Comparison of ENCODE assay signal across 12 cellular contexts in genomic region chr12:111274820-111275219, GRCh38.
DNase-seq lines count a peak whose midpoint lies in the region; ATAC-seq, FAIRE-seq and TF ChIP-seq lines count a peak whose summit lies in the region.
"Had no signal": no experiment of that assay in that cellular context is flagged by ENCODE, and none has a peak within 500 bp of the region (broad histone marks: within the 10 kb centered on the region; RNA-seq: fewer than 3 reads in every experiment).

No MANE protein-coding gene starts in this region.

- TF ChIP-seq CTCF in MM.1S (IDR thresholded peaks at IDR 0.05; ENCODE audit: low read length) (peak; percentile 37), bronchial epithelial cell (IDR thresholded peaks at IDR 0.05; ENCODE audit: insufficient read depth, low read length, severe bottlenecking) (peak; percentile 18), retinal pigment epithelial cell (conservative IDR thresholded peaks at IDR 0.05; ENCODE audit: low read depth, low read length) (peak; percentile 45), left lung (IDR thresholded peaks at IDR 0.05) (peak in 1 of 2 donors; percentile 15)

- H2AFZ ChIP-seq in MM.1S (ENCODE audit: low read length) = no peak overlapping the region

- H3K9me3 ChIP-seq in MM.1S (replicated peaks; ENCODE audit: insufficient read depth, low read length) = no peaks in the 10 kb centered on the region
- no peaks in the 10 kb centered on the region for H3K9me3 ChIP-seq in left lung
- H3K9me3 ChIP-seq: mucosa of descending colon had no signal

- intact Hi-C loops in left lung (cut with DNase I) = loop anchor here in 1 of 2 donors (10.0 kb wide), 1 partner anchor 250 kb away; no protein-coding TSS in a partner anchor

- no peaks in the 10 kb centered on the region for H3K27me3 ChIP-seq in MM.1S (replicated peaks; ENCODE audit: insufficient read depth, low read length)
- H3K27me3 ChIP-seq in bronchial epithelial cell (ENCODE audit: control insufficient read depth, insufficient read depth, low read length) = no peaks in the 10 kb centered on the region
- H3K27me3 ChIP-seq in left lung = peaks cover 0 to 60% of the 10 kb centered on the region in 2 donors

- no peaks in the 10 kb centered on the region for H3K36me3 ChIP-seq in MM.1S (replicated peaks; ENCODE audit: insufficient read depth, low read length)
- peaks cover 2% of the 10 kb centered on the region for H3K36me3 ChIP-seq in bronchial epithelial cell (ENCODE audit: control insufficient read depth, insufficient read depth, low read length)
- H3K36me3 ChIP-seq in left lung = no peaks in the 10 kb centered on the region

- no peak overlapping the region for H3K9ac ChIP-seq in MM.1S (ENCODE audit: low read length)

- no peaks in the 10 kb centered on the region for H3K79me2 ChIP-seq in MM.1S (ENCODE audit: low read length)

- no peak overlapping the region for H3K27ac ChIP-seq in MM.1S (ENCODE audit: low read length)
- no peak overlapping the region for H3K27ac ChIP-seq in left lung
- H3K27ac ChIP-seq: SK-N-MC had no signal

- DNase-seq in NOMO-1 treated with DMSO at 0.1 percent for 48 hours (lab: John Stamatoyannopoulos, UW; ENCODE audit: unreplicated experiment) = peak; percentile 3
- DNase-seq in NOMO-1 treated with dmso at 0.1 percent for 144 hours (lab: John Stamatoyannopoulos, UW; ENCODE audit: unreplicated experiment) = no peak
- no peak for DNase-seq in MM.1S
- DNase-seq in bronchial epithelial cell (ENCODE audit: low read depth) = no peak
- no peak for DNase-seq in retinal pigment epithelial cell (ENCODE audit: low read depth)
- no peak for DNase-seq in activated gamma-delta T cell (lab: John Stamatoyannopoulos, UW)
- no peak for DNase-seq in left lung
- no peak for DNase-seq in hippocampal formation (lab: John Stamatoyannopoulos, UW)
- DNase-seq: activated T-cell treated with anti-CD3 and anti-CD28 coated beads, Interleukin-2, amount 50 U/mL, for 1 hour; CD4-positive, alpha-beta T cell; mucosa of descending colon had no signal

- no peaks in the 10 kb centered on the region for H4K20me1 ChIP-seq in MM.1S (ENCODE audit: insufficient read depth, low read length)

- H3F3A ChIP-seq in MM.1S (ENCODE audit: insufficient read depth, low read length) = no peaks in the 10 kb centered on the region

- no peak overlapping the region for H3K4me3 ChIP-seq in MM.1S (ENCODE audit: low read length)
- no peak overlapping the region for H3K4me3 ChIP-seq in bronchial epithelial cell (ENCODE audit: low read depth, low read length)
- no peak overlapping the region for H3K4me3 ChIP-seq in retinal pigment epithelial cell (ENCODE audit: low read length)
- no peak overlapping the region for H3K4me3 ChIP-seq in left lung
- H3K4me3 ChIP-seq: mucosa of descending colon, SK-N-MC had no signal

- H3K9me2 ChIP-seq in MM.1S (replicated peaks; ENCODE audit: insufficient read depth, low read length) = no peaks in the 10 kb centered on the region

- no peak for ATAC-seq in left lung
- ATAC-seq: mucosa of descending colon had no signal

- peak; percentile 43 for FAIRE-seq in bronchial epithelial cell (lab: Jason Lieb, UNC)

- H3K4me1 ChIP-seq in MM.1S (ENCODE audit: low read length) (no peaks in the 10 kb centered on the region), left lung (no peaks in the 10 kb centered on the region)

- no peak overlapping the region for H3K4me2 ChIP-seq in MM.1S (ENCODE audit: low read depth, low read length)
